ENCODE assay signal across 20 cellular contexts in the genomic region with DNA sequence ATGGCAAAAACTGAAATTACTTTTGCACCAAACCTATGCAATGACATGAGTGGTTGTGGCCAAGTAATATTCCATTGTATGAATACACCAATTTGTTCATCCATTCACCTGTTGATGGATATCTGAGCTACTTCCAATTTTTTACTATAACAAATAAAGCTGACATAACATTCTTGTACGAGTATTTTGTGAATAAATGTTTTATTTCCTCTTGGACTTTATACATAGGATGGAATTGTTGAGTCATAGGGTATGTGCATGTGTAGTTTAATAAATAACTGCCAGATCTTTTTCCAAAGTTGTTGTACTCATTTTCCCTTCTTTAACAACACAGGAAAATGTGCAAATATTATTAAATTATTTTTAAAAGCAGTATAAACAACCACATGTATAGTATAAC.
DNase-seq lines count a peak whose midpoint lies in the region; ATAC-seq, FAIRE-seq and TF ChIP-seq lines count a peak whose summit lies in the region.
"Had no signal": no experiment of that assay in that cellular context is flagged by ENCODE, and none has a peak within 500 bp of the region (broad histone marks: within the 10 kb centered on the region; RNA-seq: fewer than 3 reads in every experiment).

No MANE protein-coding gene starts in this region.

- peak overlapping the region; percentile 81 for H3K27ac Mint-ChIP-seq in Calu3 (ENCODE audit: unreplicated experiment)
- H3K27ac Mint-ChIP-seq: CD4-positive, CD25-positive, alpha-beta regulatory T cell; GM23338 had no signal

- peak; percentile 49 for FAIRE-seq in pancreas (lab: Jason Lieb, UNC)
- FAIRE-seq: A204.1 had no signal

- ATAC-seq in PC-3 (peak; percentile 38; the same call in 1 of the 2 replicates), pancreas (peak in 1 of 4 donors; percentile 52)
- ATAC-seq: GM23338 had no signal

- H3K4me3 Mint-ChIP-seq in Calu3 (ENCODE audit: low read depth, unreplicated experiment): no peak overlapping the region
- H3K4me3 Mint-ChIP-seq: CD4-positive, CD25-positive, alpha-beta regulatory T cell; GM23338 had no signal

- no peak overlapping the region for H3K4me3 ChIP-seq in PC-3 (ENCODE audit: low read length)
- no peak overlapping the region for H3K4me3 ChIP-seq in fibroblast of the aortic adventitia (ENCODE audit: low read depth, low read length)
- H3K4me3 ChIP-seq in pancreas: no peak overlapping the region
- H3K4me3 ChIP-seq: GM23338 had no signal

- H3K36me3 ChIP-seq in PC-3 (ENCODE audit: low read depth, low read length) (no peaks in the 10 kb centered on the region), pancreas (no peaks in the 10 kb centered on the region)

- no peaks in the 10 kb centered on the region for H3F3A ChIP-seq in PC-3 (ENCODE audit: low read length, unreplicated experiment)

- no peak overlapping the region for H3K9ac ChIP-seq in PC-3 (ENCODE audit: low read length)
- H3K9ac ChIP-seq: SK-N-SH had no signal

- intact Hi-C loops in Calu3 (cut with micrococcal nuclease; ENCODE audit: unreplicated experiment): loop anchor here (5.0 to 10.0 kb wide), 2 partner anchors 78 to 145 kb away; partner anchors contain the start of gene ZNF462
- intact Hi-C loops in PC-3 (cut with micrococcal nuclease): loop anchor here (5.0 kb wide), 2 partner anchors 130 to 145 kb away; partner anchors contain the start of gene ZNF462
- intact Hi-C loops in pancreas (cut with DNase I): no loop called here

- no peaks in the 10 kb centered on the region for H3K79me2 ChIP-seq in PC-3 (ENCODE audit: low read length)

- peaks cover 12% of the 10 kb centered on the region for H3K36me3 Mint-ChIP-seq in Calu3 (ENCODE audit: insufficient read depth, unreplicated experiment)
- H3K36me3 Mint-ChIP-seq: CD4-positive, CD25-positive, alpha-beta regulatory T cell had no signal

- WGBS in pancreas, 2 donors: 1 to 24% methylated on average over 1 of the region's 1 CpG

- H2AFZ ChIP-seq in PC-3 (ENCODE audit: low read length): no peak overlapping the region
- H2AFZ ChIP-seq: GM23338 had no signal

- no peak overlapping the region for H3K27ac ChIP-seq in PC-3 (ENCODE audit: low read length)
- no peak overlapping the region for H3K27ac ChIP-seq in pancreas

- peaks cover 19% of the 10 kb centered on the region for H3K4me1 Mint-ChIP-seq in Calu3 (ENCODE audit: low read depth, unreplicated experiment)
- H3K4me1 Mint-ChIP-seq: CD4-positive, CD25-positive, alpha-beta regulatory T cell had no signal

- no peak overlapping the region for H3K4me2 ChIP-seq in PC-3 (ENCODE audit: low read length)
- H3K4me2 ChIP-seq: GM23338 had no signal

- BruUV-seq in Calu3 (replicated peaks; lab: Mats Ljungman, UMichigan) (no TSS peak), PC-3 (replicated peaks; lab: Mats Ljungman, UMichigan) (no TSS peak)

- H3K9me3 Mint-ChIP-seq in Calu3 (ENCODE audit: low read depth, unreplicated experiment): peaks cover 2% of the 10 kb centered on the region
- H3K9me3 Mint-ChIP-seq: GM23338 had no signal

- H3K9me3 ChIP-seq in PC-3 (ENCODE audit: low read length) (no peaks in the 10 kb centered on the region), pancreas (no peaks in the 10 kb centered on the region)
- H3K9me3 ChIP-seq: SK-N-SH had no signal

- H3K9me2 ChIP-seq in PC-3 (replicated peaks; ENCODE audit: low read length): no peaks in the 10 kb centered on the region
- H3K9me2 ChIP-seq: SK-N-SH had no signal

- no peak for TF ChIP-seq CTCF in Calu3 (IDR thresholded peaks at IDR 0.05; ENCODE audit: unreplicated experiment)
- TF ChIP-seq CTCF in PC-3 (conservative IDR thresholded peaks at IDR 0.05; ENCODE audit: low read depth, low read length): no peak
- no peak for TF ChIP-seq CTCF in fibroblast of the aortic adventitia (IDR thresholded peaks at IDR 0.05; ENCODE audit: insufficient read depth, low read length)
- no peak for TF ChIP-seq CTCF in pancreas (IDR thresholded peaks at IDR 0.05)

- POLR2A ChIA-PET in PC-3 (lab: Charles Lee; ENCODE audit: unreplicated experiment): no interaction called here

- CTCF ChIA-PET in Calu3 (lab: Charles Lee): no interaction called here
- CTCF ChIA-PET in PC-3 (lab: Charles Lee): no interaction called here

- H4K20me1 ChIP-seq in PC-3 (ENCODE audit: low read length): no peaks in the 10 kb centered on the region

- H3K27me3 Mint-ChIP-seq in Calu3 (ENCODE audit: unreplicated experiment): no peaks in the 10 kb centered on the region
- H3K27me3 Mint-ChIP-seq: CD4-positive, CD25-positive, alpha-beta regulatory T cell had no signal

- H3K4me1 ChIP-seq in PC-3 (ENCODE audit: insufficient read depth, low read length) (peaks cover 31% of the 10 kb centered on the region), pancreas (peaks cover 0 to 5% (median 0%) of the 10 kb centered on the region in 3 donors)

- DNase-seq in Calu3: no peak
- DNase-seq in PC-3: peak; percentile 68
- DNase-seq in fibroblast of the aortic adventitia (ENCODE audit: low read depth): peak; percentile 8
- no peak for DNase-seq in pancreas
- DNase-seq in foreskin melanocyte: no peak
- no peak for DNase-seq in NCI-H187 (lab: John Stamatoyannopoulos, UW)
- no peak for DNase-seq in middle frontal gyrus (ENCODE audit: extremely low spot score, low spot score)
- no peak for DNase-seq in NCI-H524 treated with DMSO at 0.1 percent for 48 hours (lab: John Stamatoyannopoulos, UW)
- DNase-seq: CD4-positive, CD25-positive, alpha-beta regulatory T cell; DMS79; MM.1S; NCI-H1048; NCI-H1417 treated with DMSO at 0.1 percent for 48 hours; NCI-H1930; NCI-H510A; NCI-H748 treated with DMSO at 0.1 percent for 48 hours; SIG-M5; SK-N-SH had no signal

- H3K27me3 ChIP-seq in PC-3 (ENCODE audit: low read length) (no peaks in the 10 kb centered on the region), pancreas (no peaks in the 10 kb centered on the region)

Comparison
In these comparisons a context has a peak if more than half of its experiments do, and no peak if none do; other contexts are left out.
1. DNase-seq: peak in PC-3 (single experiment) and fibroblast of the aortic adventitia (single experiment); none in Calu3 (single experiment), pancreas (0 of 6), foreskin melanocyte (single experiment), NCI-H187 (0 of 2), middle frontal gyrus (single experiment) and NCI-H524 treated with DMSO at 0.1 percent for 48 hours (single experiment).
2. intact Hi-C loops: an anchor here in Calu3 (5.0 to 10.0 kb wide) and PC-3 (5.0 kb wide); none called in pancreas.